20 cellular contexts compared by ENCODE assay signal in genomic region chr19:33443638-33444195, GRCh38.
A peak's percentile ranks its signal among the peaks of the same experiment; 100 is the strongest.
DNase-seq lines count a peak whose midpoint lies in the region; ATAC-seq, FAIRE-seq and TF ChIP-seq lines count a peak whose summit lies in the region.
"Had no signal": no experiment of that assay in that cellular context is flagged by ENCODE, and none has a peak within 500 bp of the region (broad histone marks: within the 10 kb centered on the region; RNA-seq: fewer than 3 reads in every experiment).

No MANE protein-coding gene starts in this region.

- no peak for TF ChIP-seq CTCF in right lobe of liver (IDR thresholded peaks at IDR 0.05)
- TF ChIP-seq CTCF in HepG2 (CRISPR knock-in tag; IDR thresholded peaks at IDR 0.05), result no peak
- TF ChIP-seq CTCF in dorsolateral prefrontal cortex (IDR thresholded peaks at IDR 0.05 in 54 of 56, conservative IDR thresholded peaks at IDR 0.05 in 2 of 56; ENCODE audit: low read depth in 1 of 56, partially characterized antibody in 56 of 56), result no peak

- H3K9ac ChIP-seq in HepG2 (ENCODE audit: insufficient read depth, low read depth, low read length), result no peak overlapping the region
- H3K9ac ChIP-seq: BLaER1 treated with 17β-estradiol and CSF1 and Interleukin-3, amounts not matched to agents 10 nM and 100 nM; SK-N-SH had no signal

- ATAC-seq in right lobe of liver (no peak), HepG2 (no peak), HG02759 (IDR thresholded peaks at IDR 0.05; ENCODE audit: unreplicated experiment) (no peak)

- POLR2A ChIA-PET in HepG2 (lab: Yijun Ruan, JAX), result no interaction called here

- no peak for TF ChIP-seq RAD21 in HepG2 (CRISPR knock-in tag; IDR thresholded peaks at IDR 0.05)

- no TSS peak for BruUV-seq in HepG2 (replicated peaks; lab: Mats Ljungman, UMichigan)

- H4K20me1 ChIP-seq in HepG2 (ENCODE audit: insufficient read depth, low read length), result no peaks in the 10 kb centered on the region

- intact Hi-C loops in right lobe of liver (cut with DNase I), result no loop called here
- intact Hi-C loops in HepG2 (cut with micrococcal nuclease; ENCODE audit: unreplicated experiment), result no loop called here
- intact Hi-C loops in dorsolateral prefrontal cortex (cut with DNase I), result no loop called here
- intact Hi-C loops in posterior vena cava (cut with DNase I), result no loop called here

- FAIRE-seq in HepG2 (lab: Jason Lieb, UNC), result no peak
- FAIRE-seq: RCC 7860 had no signal

- H3K4me1 ChIP-seq in right lobe of liver, result peaks cover 0 to 21% (median 8%) of the 10 kb centered on the region in 4 donors
- H3K4me1 ChIP-seq in HepG2 (ENCODE audit: insufficient read depth, low read length), result peaks cover 7% of the 10 kb centered on the region; the same call in 1 of the 2 replicates

- WGBS in right lobe of liver (ENCODE audit: insufficient coverage, low coverage, low lambda C conversion rate, missing lambda C conversion rate), result 99% methylated on average over 13 of the region's 23 CpGs
- 98% methylated on average over 23 of the region's 23 CpGs for WGBS in HepG2 (ENCODE audit: low lambda C conversion rate)

- TF ChIP-seq POLR2A in right lobe of liver (IDR thresholded peaks at IDR 0.05) (no peak), HepG2 (IDR thresholded peaks at IDR 0.05; ENCODE audit: insufficient read depth in 1 of 2, low read depth in 2 of 2, low read length in 2 of 2) (no peak)

- CTCF ChIA-PET in HepG2 (lab: Yijun Ruan, JAX; ENCODE audit: low intra/inter-chr PET ratio, low total read pairs), result no interaction called here

- H2AFZ ChIP-seq in HepG2 (ENCODE audit: low read length), result no peak overlapping the region

- H3K27ac ChIP-seq in right lobe of liver (no peak overlapping the region), HepG2 (ENCODE audit: extremely low read length, insufficient read depth, low read length) (no peak overlapping the region), dorsolateral prefrontal cortex (no peak overlapping the region)
- H3K27ac ChIP-seq: BLaER1 treated with 17β-estradiol and CSF1 and Interleukin-3, amounts not matched to agents 10 nM and 100 nM had no signal

- TF ChIP-seq EP300 in HepG2 (IDR thresholded peaks at IDR 0.05; ENCODE audit: low read depth in 2 of 2, low read length in 2 of 2), result no peak
- TF ChIP-seq EP300 in HepG2 (CRISPR knock-in tag; IDR thresholded peaks at IDR 0.05; ENCODE audit: borderline replicate concordance), result no peak

- H3K9me3 ChIP-seq in right lobe of liver (no peaks in the 10 kb centered on the region), HepG2 (ENCODE audit: low read length) (no peaks in the 10 kb centered on the region)
- H3K9me3 ChIP-seq: BLaER1 treated with 17β-estradiol and CSF1 and Interleukin-3, amounts not matched to agents 10 nM and 100 nM; SK-N-SH had no signal

- no peaks in the 10 kb centered on the region for H3K79me2 ChIP-seq in HepG2 (ENCODE audit: insufficient read depth, low read length)

- H3K36me3 ChIP-seq in right lobe of liver (peaks cover 0 to 3% (median 0%) of the 10 kb centered on the region in 4 donors), HepG2 (replicated peaks in 1 of 2; ENCODE audit: control insufficient read depth in 1 of 2, insufficient read depth in 2 of 2, low read length in 2 of 2) (no peaks in the 10 kb centered on the region)

- in situ Hi-C loops in HepG2 (cut with HindIII; ENCODE audit: extremely low pct_ligation_motif_present, low pct_unique_long_range_greater_than_20kb), result no loop called here

- DNase-seq in right lobe of liver (peak in 2 of 3 donors; percentile 37 to 47), HepG2 (ENCODE audit: low spot score) (no peak), dorsolateral prefrontal cortex (peak in 6 of 10 donors; percentile 16 to 33 (median 25)), posterior vena cava (ENCODE audit: low spot score) (peak; percentile 37), GF-D8 (lab: John Stamatoyannopoulos, UW) (no peak), MV-4-11 (lab: John Stamatoyannopoulos, UW) (no peak), NCI-H187 (lab: John Stamatoyannopoulos, UW) (no peak)
- DNase-seq: DMS79; H7; HFFc6; MM.1S; NCI-H1105; NCI-H510A; NCI-H748 treated with DMSO at 0.1 percent for 48 hours; NK-92 treated with Interleukin-12 subunit alpha and Interleukin-12 subunit beta, amount 100 ng/mL, for 24 hours; SHP77 treated with DMSO at 0.1 percent for 48 hours; SK-N-SH had no signal

- H3K27me3 ChIP-seq in right lobe of liver (no peaks in the 10 kb centered on the region), HepG2 (ENCODE audit: control insufficient read depth in 1 of 2, insufficient read depth in 2 of 2, low read length in 2 of 2) (no peaks in the 10 kb centered on the region), dorsolateral prefrontal cortex (no peaks in the 10 kb centered on the region)
- H3K27me3 ChIP-seq: BLaER1 treated with 17β-estradiol and CSF1 and Interleukin-3, amounts not matched to agents 10 nM and 100 nM had no signal

- no peak overlapping the region for H3K4me2 ChIP-seq in HepG2 (ENCODE audit: low read depth, low read length)
- H3K4me2 ChIP-seq: BLaER1 treated with 17β-estradiol and CSF1 and Interleukin-3, amounts not matched to agents 10 nM and 100 nM; SK-N-SH had no signal

- no peak overlapping the region for H3K4me3 ChIP-seq in right lobe of liver
- H3K4me3 ChIP-seq in HepG2 (replicated peaks in 1 of 3; ENCODE audit: insufficient read depth in 1 of 3, low read depth in 2 of 3, low read length in 3 of 3), result no peak overlapping the region
- no peak overlapping the region for H3K4me3 ChIP-seq in dorsolateral prefrontal cortex
- H3K4me3 ChIP-seq: BLaER1 treated with 17β-estradiol and CSF1 and Interleukin-3, amounts not matched to agents 10 nM and 100 nM had no signal

TF ChIP-seq in HepG2, 621 proteins besides CTCF, POLR2A, EP300 and RAD21:
- TF ChIP-seq, protein P1, sequence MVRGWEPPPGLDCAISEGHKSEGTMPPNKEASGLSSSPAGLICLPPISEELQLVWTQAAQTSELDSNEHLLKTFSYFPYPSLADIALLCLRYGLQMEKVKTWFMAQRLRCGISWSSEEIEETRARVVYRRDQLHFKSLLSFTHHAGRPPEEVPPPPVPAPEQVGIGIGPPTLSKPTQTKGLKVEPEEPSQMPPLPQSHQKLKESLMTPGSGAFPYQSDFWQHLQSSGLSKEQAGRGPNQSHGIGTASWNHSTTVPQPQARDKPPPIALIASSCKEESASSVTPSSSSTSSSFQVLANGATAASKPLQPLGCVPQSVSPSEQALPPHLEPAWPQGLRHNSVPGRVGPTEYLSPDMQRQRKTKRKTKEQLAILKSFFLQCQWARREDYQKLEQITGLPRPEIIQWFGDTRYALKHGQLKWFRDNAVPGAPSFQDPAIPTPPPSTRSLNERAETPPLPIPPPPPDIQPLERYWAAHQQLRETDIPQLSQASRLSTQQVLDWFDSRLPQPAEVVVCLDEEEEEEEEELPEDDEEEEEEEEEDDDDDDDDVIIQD (CRISPR knock-in tag; IDR thresholded peaks at IDR 0.05; ENCODE audit: low read depth), result no peak
- TF ChIP-seq SRSF4 (IDR thresholded peaks at IDR 0.05; ENCODE audit: low read depth, low read length, poor library complexity, severe bottlenecking) (no peak), GFI1 (CRISPR knock-in tag; IDR thresholded peaks at IDR 0.05; ENCODE audit: borderline replicate concordance) (no peak), KLF9 (CRISPR knock-in tag; IDR thresholded peaks at IDR 0.05; ENCODE audit: low read depth) (no peak), CENPX (CRISPR knock-in tag; IDR thresholded peaks at IDR 0.05) (no peak), ZNF75D (CRISPR knock-in tag; IDR thresholded peaks at IDR 0.05; ENCODE audit: borderline replicate concordance) (no peak), FOXA3 (CRISPR knock-in tag; IDR thresholded peaks at IDR 0.05) (no peak), ZNF883 (CRISPR knock-in tag; IDR thresholded peaks at IDR 0.05; ENCODE audit: not compliant biosample characterization) (no peak), SAFB2 (CRISPR knock-in tag; IDR thresholded peaks at IDR 0.05; ENCODE audit: borderline replicate concordance, low read depth) (no peak), ZNF83 (CRISPR knock-in tag; IDR thresholded peaks at IDR 0.05; ENCODE audit: borderline replicate concordance) (no peak), PHF5A (CRISPR knock-in tag; IDR thresholded peaks at IDR 0.05; ENCODE audit: low read depth, unreplicated experiment) (no peak), ZNF317 (CRISPR knock-in tag; IDR thresholded peaks at IDR 0.05) (no peak), ZNF768 (CRISPR knock-in tag; IDR thresholded peaks at IDR 0.05) (no peak), GLI4 (CRISPR knock-in tag; IDR thresholded peaks at IDR 0.05; ENCODE audit: borderline replicate concordance) (no peak), SALL2 (CRISPR knock-in tag; IDR thresholded peaks at IDR 0.05) (no peak), ZNF335 (CRISPR knock-in tag; IDR thresholded peaks at IDR 0.05) (no peak)
- TF ChIP-seq, protein P2, sequence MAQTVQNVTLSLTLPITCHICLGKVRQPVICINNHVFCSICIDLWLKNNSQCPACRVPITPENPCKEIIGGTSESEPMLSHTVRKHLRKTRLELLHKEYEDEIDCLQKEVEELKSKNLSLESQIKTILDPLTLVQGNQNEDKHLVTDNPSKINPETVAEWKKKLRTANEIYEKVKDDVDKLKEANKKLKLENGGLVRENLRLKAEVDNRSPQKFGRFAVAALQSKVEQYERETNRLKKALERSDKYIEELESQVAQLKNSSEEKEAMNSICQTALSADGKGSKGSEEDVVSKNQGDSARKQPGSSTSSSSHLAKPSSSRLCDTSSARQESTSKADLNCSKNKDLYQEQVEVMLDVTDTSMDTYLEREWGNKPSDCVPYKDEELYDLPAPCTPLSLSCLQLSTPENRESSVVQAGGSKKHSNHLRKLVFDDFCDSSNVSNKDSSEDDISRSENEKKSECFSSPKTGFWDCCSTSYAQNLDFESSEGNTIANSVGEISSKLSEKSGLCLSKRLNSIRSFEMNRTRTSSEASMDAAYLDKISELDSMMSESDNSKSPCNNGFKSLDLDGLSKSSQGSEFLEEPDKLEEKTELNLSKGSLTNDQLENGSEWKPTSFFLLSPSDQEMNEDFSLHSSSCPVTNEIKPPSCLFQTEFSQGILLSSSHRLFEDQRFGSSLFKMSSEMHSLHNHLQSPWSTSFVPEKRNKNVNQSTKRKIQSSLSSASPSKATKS (CRISPR knock-in tag; IDR thresholded peaks at IDR 0.05), result no peak

Comparison
In these comparisons a context has a peak if more than half of its experiments do, and no peak if none do; other contexts are left out.
1. DNase-seq: peak in right lobe of liver (2 of 3), dorsolateral prefrontal cortex (6 of 10) and posterior vena cava (single experiment); none in HepG2 (single experiment), GF-D8 (single experiment), MV-4-11 (single experiment) and NCI-H187 (0 of 2).